In genomic region chrX:148424570-148424969, GRCh38 we compare ENCODE assay signal across 21 cellular contexts.
"Had no signal": no experiment of that assay in that cellular context is flagged by ENCODE, and none has a peak within 500 bp of the region (broad histone marks: within the 10 kb centered on the region; RNA-seq: fewer than 3 reads in every experiment).

No MANE protein-coding gene starts in this region.

- FAIRE-seq: HTR-8/SVneo, K562, RCC 7860 had no signal

- H3K4me3 Mint-ChIP-seq: IgD-negative memory B cell had no signal

- ATAC-seq: K562 had no signal

- DNase-seq: Kasumi-1, MM.1S, NCI-H1092 treated with DMSO at 0.1 percent for 48 hours, NCI-H1436, NCI-H187, NCI-H2029, NCI-H2081 treated with DMSO at 0.1 percent for 48 hours, NCI-H2171, NCI-H226, NCI-H446, NCI-H510A, NCI-H524 treated with DMSO at 0.1 percent for 48 hours, NCI-H69, NCI-H774, Right ventricle myocardium superior, RPMI8226, SIG-M5 had no signal

- H3K27ac Mint-ChIP-seq: IgD-negative memory B cell had no signal

- H3K4me1 Mint-ChIP-seq: IgD-negative memory B cell had no signal

- H3K27me3 Mint-ChIP-seq: IgD-negative memory B cell had no signal
